ENCODE assay signal across 16 cellular contexts in genomic region chr1:83763281-83764095, GRCh38.
A peak's percentile ranks its signal among the peaks of the same experiment; 100 is the strongest.
DNase-seq lines count a peak whose midpoint lies in the region; ATAC-seq, FAIRE-seq and TF ChIP-seq lines count a peak whose summit lies in the region.
"Had no signal": no experiment of that assay in that cellular context is flagged by ENCODE, and none has a peak within 500 bp of the region (broad histone marks: within the 10 kb centered on the region; RNA-seq: fewer than 3 reads in every experiment).

No MANE protein-coding gene starts in this region.

- no peak for TF ChIP-seq CTCF in smooth muscle cell (IDR thresholded peaks at IDR 0.05; ENCODE audit: borderline replicate concordance, insufficient read depth, poor library complexity, severe bottlenecking)

- no peak overlapping the region for H3K9ac ChIP-seq in smooth muscle cell (ENCODE audit: low read depth)
- H3K9ac ChIP-seq: BLaER1 treated with 17β-estradiol and CSF1 and Interleukin-3, amounts not matched to agents 10 nM and 100 nM; SK-N-SH had no signal

- no peak overlapping the region for H3K27ac ChIP-seq in smooth muscle cell (ENCODE audit: low read depth)
- H3K27ac ChIP-seq: BLaER1 treated with 17β-estradiol and CSF1 and Interleukin-3, amounts not matched to agents 10 nM and 100 nM; Peyer's patch had no signal

- H4K20me1 ChIP-seq in smooth muscle cell (ENCODE audit: low read depth): no peaks in the 10 kb centered on the region
- H4K20me1 ChIP-seq: BLaER1 treated with 17β-estradiol and CSF1 and Interleukin-3, amounts not matched to agents 10 nM and 100 nM had no signal

- peak overlapping the region; percentile 32 for H2AFZ ChIP-seq in smooth muscle cell (ENCODE audit: low read depth)

- no peaks in the 10 kb centered on the region for H3F3A ChIP-seq in smooth muscle cell (ENCODE audit: low read depth)

- no peak for DNase-seq in GM12892 (ENCODE audit: insufficient read length)
- peak; percentile 86 for DNase-seq in NCI-H526 treated with DMSO at 0.1 percent for 48 hours (lab: John Stamatoyannopoulos, UW)
- no peak for DNase-seq in smooth muscle cell (lab: John Stamatoyannopoulos, UW; ENCODE audit: unreplicated experiment)
- no peak for DNase-seq in urothelium cell line (ENCODE audit: low spot score)
- no peak for DNase-seq in NCI-H2171 (lab: John Stamatoyannopoulos, UW)
- DNase-seq: KG1, MG63, NCI-H1105 treated with DMSO at 0.1 percent for 48 hours, NCI-H2227 treated with DMSO at 0.1 percent for 48 hours, Peyer's patch, Right ventricle myocardium superior had no signal

- peak; percentile 92 for FAIRE-seq in GM12892 (lab: Jason Lieb, UNC)
- peak; percentile 66 for FAIRE-seq in islet of Langerhans (lab: Jason Lieb, UNC)
- FAIRE-seq in urothelium cell line (lab: Jason Lieb, UNC): no peak

- peaks cover 31% of the 10 kb centered on the region for H3K27me3 ChIP-seq in smooth muscle cell (ENCODE audit: low read depth)
- H3K27me3 ChIP-seq: BLaER1 treated with 17β-estradiol and CSF1 and Interleukin-3, amounts not matched to agents 10 nM and 100 nM; MG63; Peyer's patch had no signal

- H3K4me3 ChIP-seq in smooth muscle cell: no peak overlapping the region
- H3K4me3 ChIP-seq: BLaER1 treated with 17β-estradiol and CSF1 and Interleukin-3, amounts not matched to agents 10 nM and 100 nM; MG63; Peyer's patch had no signal

- 38% methylated on average over 7 of the region's 7 CpGs for WGBS in smooth muscle cell (ENCODE audit: low lambda C conversion rate)

- H3K4me2 ChIP-seq in smooth muscle cell: no peak overlapping the region
- H3K4me2 ChIP-seq: BLaER1 treated with 17β-estradiol and CSF1 and Interleukin-3, amounts not matched to agents 10 nM and 100 nM; SK-N-SH had no signal

- no peaks in the 10 kb centered on the region for H3K79me2 ChIP-seq in smooth muscle cell (ENCODE audit: low read depth)

- no peak for TF ChIP-seq POLR2A in GM12892 (IDR thresholded peaks at IDR 0.05; ENCODE audit: low read depth, low read length)

- no peaks in the 10 kb centered on the region for H3K9me3 ChIP-seq in smooth muscle cell (replicated peaks; ENCODE audit: low read depth)
- H3K9me3 ChIP-seq: BLaER1 treated with 17β-estradiol and CSF1 and Interleukin-3, amounts not matched to agents 10 nM and 100 nM; MG63; Peyer's patch; SK-N-SH had no signal

- H3K4me1 ChIP-seq in smooth muscle cell (ENCODE audit: low read depth): peaks cover 41% of the 10 kb centered on the region

- H3K36me3 ChIP-seq in smooth muscle cell (ENCODE audit: low read depth): no peaks in the 10 kb centered on the region
- H3K36me3 ChIP-seq: BLaER1 treated with 17β-estradiol and CSF1 and Interleukin-3, amounts not matched to agents 10 nM and 100 nM; MG63; Peyer's patch had no signal

- ATAC-seq in GM21717 (IDR thresholded peaks at IDR 0.05; ENCODE audit: unreplicated experiment): no peak
- ATAC-seq: HCT116 had no signal
